Comparison of ENCODE assay signal across 15 cellular contexts in genomic region chrX:123173833-123174232, GRCh38. TPM values are rescaled to one million over a fixed set of nuclear protein-coding genes. Genes with fewer than 3 reads are reported as not detected.
DNase-seq lines count a peak whose midpoint lies in the region; ATAC-seq, FAIRE-seq and TF ChIP-seq lines count a peak whose summit lies in the region.
"Had no signal": no experiment of that assay in that cellular context is flagged by ENCODE, and none has a peak within 500 bp of the region (broad histone marks: within the 10 kb centered on the region; RNA-seq: fewer than 3 reads in every experiment).

No MANE protein-coding gene starts in this region.

- TF ChIP-seq POLR2A in A549 (IDR thresholded peaks at IDR 0.05; ENCODE audit: low read length) (no peak), erythroblast (IDR thresholded peaks at IDR 0.05; ENCODE audit: low read length) (no peak)

- in situ Hi-C loops in G401 (cut with HindIII; ENCODE audit: low sequenced_read_pairs) = no loop called here

- H3K9me3 ChIP-seq in A549 = no peaks in the 10 kb centered on the region
- H3K9me3 ChIP-seq: HAP-1, lower lobe of right lung, right atrium auricular region had no signal

- WGBS in A549 (ENCODE audit: missing lambda C conversion rate) = 42% methylated on average over 1 of the region's 1 CpG

- FAIRE-seq in A549 (lab: Jason Lieb, UNC) = peak; percentile 97
- FAIRE-seq: endothelial cell of umbilical vein had no signal

- H3K4me2 ChIP-seq in A549 = no peak overlapping the region
- H3K4me2 ChIP-seq: BLaER1 treated with 17β-estradiol and CSF1 and Interleukin-3, amounts not matched to agents 10 nM and 100 nM had no signal

- DNase-seq in A549 (ENCODE audit: low read depth in 1 of 2, low spot score in 1 of 2) = peak in 1 of 2 experiments; percentile 32
- DNase-seq in NCI-H82 treated with DMSO at 0.1 percent for 48 hours (lab: John Stamatoyannopoulos, UW; ENCODE audit: unreplicated experiment) = peak; percentile 41
- peak; percentile 6 to 17 for DNase-seq in erythroblast (lab: John Stamatoyannopoulos, UW)
- no peak for DNase-seq in middle frontal gyrus (ENCODE audit: extremely low spot score, low spot score)
- DNase-seq in caudate nucleus (lab: John Stamatoyannopoulos, UW) = no peak
- DNase-seq in G401 (ENCODE audit: low spot score) = no peak
- DNase-seq: activated CD4-positive, CD25-positive, alpha-beta regulatory T cell; lower lobe of right lung had no signal

- H3K27ac ChIP-seq in A549 (no peak overlapping the region), caudate nucleus (ENCODE audit: low read depth, low read length) (no peak overlapping the region)
- H3K27ac ChIP-seq: BLaER1 treated with 17β-estradiol and CSF1 and Interleukin-3, amounts not matched to agents 10 nM and 100 nM; lower lobe of right lung; right atrium auricular region had no signal

- CTCF ChIA-PET in A549 (lab: Yijun Ruan, JAX) = interaction anchor here (1.1 kb wide), 1 partner anchor 248 kb away, joined by 3 read pairs; no protein-coding TSS in a partner anchor

- ATAC-seq in A549 = peak in 1 of 2 experiments; percentile 70; a peak in 3 of 6 replicates
- peak; percentile 48 for ATAC-seq in GM18519 (IDR thresholded peaks at IDR 0.05; ENCODE audit: low FRiP score, unreplicated experiment)
- ATAC-seq in GM19397 (IDR thresholded peaks at IDR 0.05; ENCODE audit: unreplicated experiment) = no peak
- ATAC-seq: activated naive CD4-positive, alpha-beta T cell treated with anti-CD3 and anti-CD28 coated beads, Interleukin-2, amount 50 U/mL, for 72 hours; lower lobe of right lung had no signal

- POLR2A ChIA-PET in A549 (lab: Yijun Ruan, JAX) = no interaction called here

- peaks cover 11% of the 10 kb centered on the region; the same call in 2 of the 3 replicates for H3K4me1 ChIP-seq in A549
- H3K4me1 ChIP-seq: HAP-1, lower lobe of right lung, right atrium auricular region had no signal

- peak; percentile 19; the same call in 1 of the 3 replicates for TF ChIP-seq CTCF in A549 (IDR thresholded peaks at IDR 0.05)

- peak in 1 of 2 experiments; percentile 32; a peak in 1 of 5 replicates for TF ChIP-seq RAD21 in A549 (conservative IDR thresholded peaks at IDR 0.05 in 1 of 2, IDR thresholded peaks at IDR 0.05 in 1 of 2)

- no peak for TF ChIP-seq EP300 in A549 (IDR thresholded peaks at IDR 0.05)

- H3K4me3 ChIP-seq in A549 = no peak overlapping the region
- H3K4me3 ChIP-seq: BLaER1 treated with 17β-estradiol and CSF1 and Interleukin-3, amounts not matched to agents 10 nM and 100 nM; HAP-1; lower lobe of right lung; right atrium auricular region had no signal

TF ChIP-seq in A549, 52 proteins besides CTCF, POLR2A, EP300 and RAD21:
- TF ChIP-seq BCL3 (IDR thresholded peaks at IDR 0.05) (no peak), SMC3 (IDR thresholded peaks at IDR 0.05) (no peak), ELK1 (IDR thresholded peaks at IDR 0.05; ENCODE audit: low read depth, low read length) (no peak), JUNB (IDR thresholded peaks at IDR 0.05) (no peak), KDM1A (IDR thresholded peaks at IDR 0.05; ENCODE audit: low read depth) (no peak), CHD2 (IDR thresholded peaks at IDR 0.05; ENCODE audit: low read length, partially characterized antibody) (no peak), FOSL2 (IDR thresholded peaks at IDR 0.05) (no peak), FOSL2 (CRISPR knock-in tag; IDR thresholded peaks at IDR 0.05) (no peak)

RNA-seq across cellular contexts. Expression of gene GRIA3, which starts 10.2 kb away (rescaled TPM):
- polyA plus RNA-seq in A549 (2011; rRNA removed) (not detected in 2 replicates), A549 (2017; fragmentation: RNase III; extraction: RNeasy Plus Mini Kit Qiagen cat#74134 plus additional on column Dnase treatment) (not detected in 3 replicates)
- polyA plus RNA-seq in A549 (2012; cell fraction: cytosol; rRNA removed) = not detected in 2 replicates
- polyA plus RNA-seq in A549 (2012; cell fraction: nucleus; rRNA removed) = not detected in 2 replicates
- polyA minus RNA-seq in A549 (2011; rRNA and poly(A)+ RNA removed) = not detected in 2 replicates
- not detected in 2 replicates for total RNA-seq in G401 (2014; rRNA removed; shearing (Covaris generic))
- total RNA-seq: activated naive CD4-positive, alpha-beta T cell treated with anti-CD3 and anti-CD28 coated beads, Interleukin-2, amount 50 U/mL, for 72 hours; endothelial cell of umbilical vein had no signal
- polyA plus RNA-seq: endothelial cell of umbilical vein had no signal

Comparison
In these comparisons a context has a peak if more than half of its experiments do, and no peak if none do; other contexts are left out.
1. DNase-seq: peak in NCI-H82 treated with DMSO at 0.1 percent for 48 hours (single experiment) and erythroblast (2 of 2); none in middle frontal gyrus (single experiment), caudate nucleus (0 of 61) and G401 (single experiment).